Comparison of ENCODE assay signal across 19 cellular contexts in genomic region chr13:56459291-56459690, GRCh38.
DNase-seq lines count a peak whose midpoint lies in the region; ATAC-seq and TF ChIP-seq lines count a peak whose summit lies in the region.
"Had no signal": no experiment of that assay in that cellular context is flagged by ENCODE, and none has a peak within 500 bp of the region (broad histone marks: within the 10 kb centered on the region; RNA-seq: fewer than 3 reads in every experiment).

No MANE protein-coding gene starts in this region.

- TF ChIP-seq CTCF in heart left ventricle (IDR thresholded peaks at IDR 0.05) (no peak), left ventricle myocardium inferior (IDR thresholded peaks at IDR 0.05; ENCODE audit: borderline replicate concordance) (no peak), osteoblast (IDR thresholded peaks at IDR 0.05; ENCODE audit: extremely low read depth, low read depth, low read length) (no peak), foreskin fibroblast (IDR thresholded peaks at IDR 0.05; ENCODE audit: low read depth, low read length) (no peak)

- 53 to 60% (median 57%) methylated on average over 1 of the region's 1 CpG for WGBS in heart left ventricle, 4 donors
- whole genome bisulfite sequencing in right cardiac atrium = 38% methylated on average over 1 of the region's 1 CpG

- no peak overlapping the region for H2AFZ ChIP-seq in osteoblast (ENCODE audit: low read length)
- H2AFZ ChIP-seq: GM23338 had no signal

- no peak overlapping the region for H3K4me2 ChIP-seq in osteoblast (ENCODE audit: insufficient read depth, low read length)
- H3K4me2 ChIP-seq: BLaER1, GM23338 had no signal

- H3K9me3 ChIP-seq in heart left ventricle = peaks cover 0 to 9% (median 0%) of the 10 kb centered on the region in 12 donors
- H3K9me3 ChIP-seq in right cardiac atrium (ENCODE audit: control insufficient read depth, low read length) = no peaks in the 10 kb centered on the region
- H3K9me3 ChIP-seq in left ventricle myocardium inferior (replicated peaks) = peaks cover 35% of the 10 kb centered on the region
- H3K9me3 ChIP-seq in osteoblast (ENCODE audit: low read depth, low read length) = peaks cover 4% of the 10 kb centered on the region
- H3K9me3 ChIP-seq: BLaER1, Caco-2 had no signal

- H3K27ac ChIP-seq in heart left ventricle (no peak overlapping the region), right cardiac atrium (ENCODE audit: low read length) (no peak overlapping the region), left ventricle myocardium inferior (replicated peaks) (no peak overlapping the region), osteoblast (ENCODE audit: low read depth, low read length) (no peak overlapping the region)
- H3K27ac ChIP-seq: 22Rv1, BLaER1, C4-2B had no signal

- no peaks in the 10 kb centered on the region for H4K20me1 ChIP-seq in osteoblast (ENCODE audit: insufficient read depth, low read length)
- H4K20me1 ChIP-seq: BLaER1 had no signal

- no peak for TF ChIP-seq POLR2A in heart left ventricle (IDR thresholded peaks at IDR 0.05)

- ATAC-seq in heart left ventricle (peak in 3 of 4 donors; percentile 36 to 46 (median 45)), left ventricle myocardium superior (no peak), right cardiac atrium (peak; percentile 31 to 71)
- ATAC-seq: CD8-positive, alpha-beta T cell; GM23338; HCT116 had no signal

- intact Hi-C loops in heart left ventricle (cut with DNase I) (no loop called here), left ventricle myocardium superior (cut with micrococcal nuclease) (no loop called here), right cardiac atrium (cut with DNase I) (no loop called here), left ventricle myocardium inferior (cut with micrococcal nuclease) (no loop called here)

- H3K4me1 ChIP-seq in heart left ventricle (peaks cover 0 to 4% (median 0%) of the 10 kb centered on the region in 12 donors), right cardiac atrium (ENCODE audit: control insufficient read depth, insufficient read depth, low read length) (no peaks in the 10 kb centered on the region), left ventricle myocardium inferior (no peaks in the 10 kb centered on the region), osteoblast (ENCODE audit: insufficient read depth, low read length) (no peaks in the 10 kb centered on the region)
- H3K4me1 ChIP-seq: BLaER1, Caco-2 had no signal

- no peaks in the 10 kb centered on the region for H3K79me2 ChIP-seq in osteoblast (ENCODE audit: insufficient read depth, low read length)

- H3K4me3 ChIP-seq in heart left ventricle = no peak overlapping the region
- H3K4me3 ChIP-seq in right cardiac atrium (ENCODE audit: low read length) = no peak overlapping the region
- H3K4me3 ChIP-seq in left ventricle myocardium inferior = no peak overlapping the region
- no peak overlapping the region for H3K4me3 ChIP-seq in osteoblast (ENCODE audit: insufficient read depth, low read length)
- no peak overlapping the region for H3K4me3 ChIP-seq in foreskin fibroblast (ENCODE audit: low read depth in 1 of 2, low read length in 2 of 2)
- H3K4me3 ChIP-seq: BLaER1, GM23338 had no signal

- no peaks in the 10 kb centered on the region for H3K27me3 ChIP-seq in heart left ventricle
- H3K27me3 ChIP-seq in right cardiac atrium (ENCODE audit: control insufficient read depth, insufficient read depth) = no peaks in the 10 kb centered on the region
- H3K27me3 ChIP-seq in left ventricle myocardium inferior (ENCODE audit: low read depth) = no peaks in the 10 kb centered on the region
- no peaks in the 10 kb centered on the region for H3K27me3 ChIP-seq in osteoblast (ENCODE audit: insufficient read depth, low read length)
- H3K27me3 ChIP-seq: BLaER1 had no signal

- H3K36me3 ChIP-seq in heart left ventricle (no peaks in the 10 kb centered on the region), left ventricle myocardium inferior (no peaks in the 10 kb centered on the region), osteoblast (ENCODE audit: insufficient read depth, low read length) (no peaks in the 10 kb centered on the region)
- H3K36me3 ChIP-seq: BLaER1 had no signal

- DNase-seq in heart left ventricle (no peak), left ventricle myocardium superior (no peak), right cardiac atrium (no peak), left ventricle myocardium inferior (no peak), osteoblast (ENCODE audit: insufficient read length, low spot score, missing footprints) (peak; percentile 1), foreskin fibroblast (no peak)
- DNase-seq: Caco-2; CD4-positive, CD25-positive, alpha-beta regulatory T cell; CD8-positive, alpha-beta T cell; DMS 273 treated with DMSO at 0.1 percent for 48 hours; DMS79; EL; GDM1; H9 had no signal
